ENCODE assay signal across 8 cellular contexts in the genomic region with DNA sequence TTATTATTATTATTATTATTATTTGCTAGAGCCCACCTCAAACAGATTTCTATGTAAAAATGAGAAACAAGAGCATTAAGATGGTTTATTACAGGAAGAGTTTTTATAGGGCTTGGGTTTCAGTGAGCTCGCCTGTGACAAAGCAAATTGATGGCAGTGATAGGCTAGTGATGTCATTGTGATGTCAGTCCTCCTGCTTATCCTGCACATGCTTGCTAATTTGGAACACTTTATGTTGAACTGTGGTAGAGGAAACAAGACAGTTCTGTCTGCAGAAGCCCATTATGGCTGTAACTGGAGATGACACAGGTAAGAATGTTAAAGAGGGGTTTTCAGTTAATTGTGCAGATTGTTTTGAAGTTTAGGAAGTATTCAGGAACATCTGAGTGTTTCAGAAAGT.
DNase-seq lines count a peak whose midpoint lies in the region; ATAC-seq and TF ChIP-seq lines count a peak whose summit lies in the region.

No MANE protein-coding gene starts in this region.

- peak in 3 of 7 experiments; percentile 28 to 74 (median 56) for DNase-seq in CD8-positive, alpha-beta T cell
- DNase-seq in MG63 (no peak), kidney epithelial cell (ENCODE audit: low read depth) (no peak), stomach (no peak), iPS-NIHi11 (ENCODE audit: low spot score) (no peak), NCI-H2081 (lab: John Stamatoyannopoulos, UW) (no peak)
- no peak for DNase-seq in activated naive CD8-positive, alpha-beta T cell treated with anti-CD3 and anti-CD28 coated beads, Interleukin-2, amount 10 ng/mL, durations not matched to agents 7 days and 5 days

- CTCF ChIA-PET in CD8-positive, alpha-beta T cell (lab: Charles Lee) = interaction anchor here (0.9 to 2.9 kb wide), 13 partner anchors 9 to 104 kb away, joined by 3 to 63 read pairs (median 7); a partner anchor contains a TSS

- H3K4me3 Mint-ChIP-seq in CD8-positive, alpha-beta T cell = peak overlapping the region; percentile 83
- peak overlapping the region; percentile 87 for H3K4me3 Mint-ChIP-seq in activated naive CD8-positive, alpha-beta T cell treated with anti-CD3 and anti-CD28 coated beads, Interleukin-2, amount 10 ng/mL, durations not matched to agents 7 days and 5 days

- H3K36me3 ChIP-seq in CD8-positive, alpha-beta T cell (ENCODE audit: insufficient read depth, low read length) = no peaks in the 10 kb centered on the region
- H3K36me3 ChIP-seq in MG63 = no peaks in the 10 kb centered on the region; the same call in 1 of the 2 replicates
- H3K36me3 ChIP-seq in kidney epithelial cell (ENCODE audit: control insufficient read depth, insufficient read depth, low read length) = no peaks in the 10 kb centered on the region
- H3K36me3 ChIP-seq in stomach = no peaks in the 10 kb centered on the region

- peaks cover 19% of the 10 kb centered on the region for H3K4me1 Mint-ChIP-seq in CD8-positive, alpha-beta T cell (ENCODE audit: low read depth)
- peaks cover 40% of the 10 kb centered on the region for H3K4me1 Mint-ChIP-seq in activated naive CD8-positive, alpha-beta T cell treated with anti-CD3 and anti-CD28 coated beads, Interleukin-2, amount 10 ng/mL, durations not matched to agents 7 days and 5 days

- no peaks in the 10 kb centered on the region for H3K9me3 ChIP-seq in CD8-positive, alpha-beta T cell (ENCODE audit: low read length)
- no peaks in the 10 kb centered on the region for H3K9me3 ChIP-seq in MG63
- H3K9me3 ChIP-seq in stomach = no peaks in the 10 kb centered on the region

- POLR2A ChIA-PET in CD8-positive, alpha-beta T cell (lab: Charles Lee) = interaction anchor here (0.9 to 2.1 kb wide), 6 partner anchors 9 to 68 kb away, joined by 3 to 62 read pairs (median 4); a partner anchor contains a TSS
- POLR2A ChIA-PET in activated naive CD8-positive, alpha-beta T cell treated with anti-CD3 and anti-CD28 coated beads, Interleukin-2, amount 10 ng/mL, durations not matched to agents 7 days and 5 days (lab: Charles Lee) = interaction anchor here (0.7 to 4.7 kb wide), 12 partner anchors 12 to 105 kb away, joined by 5 to 201 read pairs (median 11); a partner anchor contains a TSS

- H3K4me1 ChIP-seq in CD8-positive, alpha-beta T cell (ENCODE audit: insufficient read depth, low read length) = peaks cover 11% of the 10 kb centered on the region
- H3K4me1 ChIP-seq in stomach = peaks cover 0 to 19% (median 9%) of the 10 kb centered on the region in 4 donors

- no peak for TF ChIP-seq CTCF in CD8-positive, alpha-beta T cell (IDR thresholded peaks at IDR 0.05)
- TF ChIP-seq CTCF in kidney epithelial cell (IDR thresholded peaks at IDR 0.05; ENCODE audit: insufficient read depth, low read length, poor library complexity, severe bottlenecking) (no peak), stomach (IDR thresholded peaks at IDR 0.05) (no peak)

- peak overlapping the region; percentile 93 for H3K27ac Mint-ChIP-seq in CD8-positive, alpha-beta T cell
- H3K27ac Mint-ChIP-seq in activated naive CD8-positive, alpha-beta T cell treated with anti-CD3 and anti-CD28 coated beads, Interleukin-2, amount 10 ng/mL, durations not matched to agents 7 days and 5 days = peak overlapping the region; percentile 96

- no peaks in the 10 kb centered on the region for H3K27me3 Mint-ChIP-seq in CD8-positive, alpha-beta T cell (ENCODE audit: low read depth)
- H3K27me3 Mint-ChIP-seq in activated naive CD8-positive, alpha-beta T cell treated with anti-CD3 and anti-CD28 coated beads, Interleukin-2, amount 10 ng/mL, durations not matched to agents 7 days and 5 days = no peaks in the 10 kb centered on the region

- peak; percentile 34 for ATAC-seq in CD8-positive, alpha-beta T cell
- peak; percentile 5 for ATAC-seq in activated naive CD8-positive, alpha-beta T cell treated with anti-CD3 and anti-CD28 coated beads, Interleukin-2, amount 10 ng/mL, durations not matched to agents 7 days and 5 days (ENCODE audit: low read depth)
- no peak for ATAC-seq in GM21737 (IDR thresholded peaks at IDR 0.05; ENCODE audit: unreplicated experiment)

- TF ChIP-seq EP300 in stomach (IDR thresholded peaks at IDR 0.05) = no peak

- intact Hi-C loops in CD8-positive, alpha-beta T cell (cut with DNase I, micrococcal nuclease) = loop anchor here (1.0 to 5.0 kb wide), 6 partner anchors 23 to 142 kb away; a partner anchor contains a TSS
- intact Hi-C loops in stomach (cut with DNase I; ENCODE audit: low total_unique reads) = no loop called here

- WGBS in stomach, 5 donors = 46 to 61% (median 48%) methylated on average over 1 of the region's 1 CpG

- no peaks in the 10 kb centered on the region for H3K27me3 ChIP-seq in CD8-positive, alpha-beta T cell (ENCODE audit: insufficient read depth, low read length)
- no peaks in the 10 kb centered on the region for H3K27me3 ChIP-seq in MG63
- H3K27me3 ChIP-seq in kidney epithelial cell (ENCODE audit: control insufficient read depth, insufficient read depth, low read length) = no peaks in the 10 kb centered on the region
- H3K27me3 ChIP-seq in stomach = no peaks in the 10 kb centered on the region

- H3K36me3 Mint-ChIP-seq in CD8-positive, alpha-beta T cell = peaks cover 8% of the 10 kb centered on the region
- H3K36me3 Mint-ChIP-seq in activated naive CD8-positive, alpha-beta T cell treated with anti-CD3 and anti-CD28 coated beads, Interleukin-2, amount 10 ng/mL, durations not matched to agents 7 days and 5 days = peaks cover 31% of the 10 kb centered on the region

- H3K27ac ChIP-seq in CD8-positive, alpha-beta T cell (ENCODE audit: low read depth, low read length) = peak overlapping the region; percentile 94
- peak overlapping the region; percentile 37 to 96 (median 92) for H3K27ac ChIP-seq in stomach

- H3K4me3 ChIP-seq in CD8-positive, alpha-beta T cell (ENCODE audit: low read depth, low read length) = peak overlapping the region; percentile 45
- peak overlapping the region; percentile 44 for H3K4me3 ChIP-seq in MG63
- peak overlapping the region; percentile 34 for H3K4me3 ChIP-seq in kidney epithelial cell (ENCODE audit: low read depth, low read length)
- H3K4me3 ChIP-seq in stomach = peak overlapping the region; percentile 38 to 49 (median 42)

- H3K9me3 Mint-ChIP-seq in CD8-positive, alpha-beta T cell = no peaks in the 10 kb centered on the region
- H3K9me3 Mint-ChIP-seq in activated naive CD8-positive, alpha-beta T cell treated with anti-CD3 and anti-CD28 coated beads, Interleukin-2, amount 10 ng/mL, durations not matched to agents 7 days and 5 days = no peaks in the 10 kb centered on the region

- no peak for TF ChIP-seq POLR2A in stomach (IDR thresholded peaks at IDR 0.05)
